ENCODE assay signal across 1 cellular context in the genomic region with DNA sequence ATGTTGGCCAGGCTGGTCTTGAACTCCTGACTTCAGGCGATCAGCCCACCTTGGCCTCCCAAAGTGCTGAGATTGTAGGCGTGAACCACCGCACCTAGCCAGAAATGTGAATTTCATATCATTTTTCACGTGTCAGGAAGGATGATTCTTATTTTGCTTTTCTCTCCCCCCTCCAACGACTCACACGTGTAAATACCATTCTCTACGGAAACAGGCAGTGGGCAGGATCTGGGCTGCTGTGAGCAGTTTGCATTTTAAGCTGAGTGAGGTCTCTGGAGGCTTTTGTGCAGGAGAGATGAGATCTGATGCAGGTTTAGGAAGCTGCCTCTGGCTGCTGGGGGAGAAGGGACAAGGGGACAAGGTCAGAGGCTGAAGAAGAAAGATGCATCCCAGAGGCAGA.
TF ChIP-seq lines count a peak whose summit lies in the region.

No MANE protein-coding gene starts in this region.

TF ChIP-seq in SK-N-SH treated with all-trans-retinoic acid at 6 μM for 48 hours, 23 proteins besides CTCF, POLR2A, EP300 and RAD21 (continued from another document):
- no peak for TF ChIP-seq OSR1 (CRISPR knock-in tag; IDR thresholded peaks at IDR 0.05)
TF ChIP-seq in SK-N-SH treated with all-trans-retinoic acid at 6 μM for 48 hours: peak in this region for 0.
